ENCODE assay signal across 11 cellular contexts in the genomic region with DNA sequence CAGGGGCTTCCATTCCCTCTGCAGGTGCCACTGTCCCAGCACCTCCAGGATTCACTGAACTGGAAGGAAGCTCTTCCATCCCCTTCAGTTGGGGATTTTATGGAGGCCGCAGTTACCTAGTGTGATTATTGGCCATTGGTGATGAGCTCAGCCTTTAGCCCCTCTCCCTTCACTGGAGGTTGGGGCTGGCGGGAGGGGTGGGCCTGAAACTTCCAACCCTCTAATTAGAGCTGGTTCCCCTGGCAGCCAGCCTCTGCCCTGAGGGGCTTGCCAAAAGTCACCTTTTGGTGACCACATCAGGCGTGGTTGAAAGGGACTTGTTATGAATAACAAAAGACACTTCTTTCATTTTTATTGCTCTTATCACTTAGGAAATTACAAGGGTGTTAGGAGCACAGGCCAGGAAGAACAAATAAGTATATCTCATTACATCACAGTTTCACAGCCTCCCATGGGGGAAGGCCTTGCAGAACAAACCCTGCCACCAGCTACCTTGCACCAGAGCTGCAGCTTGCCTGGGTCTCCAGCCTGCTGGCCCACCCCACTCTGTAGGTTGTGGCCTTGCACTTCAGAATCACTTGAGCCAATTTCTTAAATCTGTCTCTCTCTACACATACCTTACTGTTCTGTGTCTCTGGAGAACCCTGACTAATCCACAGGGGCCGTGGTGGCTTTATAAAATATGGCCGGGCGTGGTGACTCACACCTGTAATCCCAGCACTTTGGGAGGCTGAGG. TPM values are rescaled to one million over a fixed set of nuclear protein-coding genes. Genes with fewer than 3 reads are reported as not detected.
DNase-seq lines count a peak whose midpoint lies in the region; ATAC-seq and TF ChIP-seq lines count a peak whose summit lies in the region.
"Had no signal": no experiment of that assay in that cellular context is flagged by ENCODE, and none has a peak within 500 bp of the region (broad histone marks: within the 10 kb centered on the region; RNA-seq: fewer than 3 reads in every experiment).

No MANE protein-coding gene starts in this region.

- H3K27ac Mint-ChIP-seq in CD8-positive, alpha-beta T cell: peak overlapping the region; percentile 27
- no peak overlapping the region; a peak in 1 of 7 replicates for H3K27ac Mint-ChIP-seq in H9
- peak overlapping the region; percentile 77 for H3K27ac Mint-ChIP-seq in MCF 10A (ENCODE audit: low read depth, unreplicated experiment)
- H3K27ac Mint-ChIP-seq: activated naive CD4-positive, alpha-beta T cell treated with anti-CD3 and anti-CD28 coated beads, Interleukin-2, amount 10 ng/mL, durations not matched to agents 7 days and 5 days had no signal

- no peak overlapping the region for H3K27ac ChIP-seq in CD8-positive, alpha-beta T cell (ENCODE audit: low read depth, low read length)
- no peak overlapping the region for H3K27ac ChIP-seq in H9 (ENCODE audit: insufficient read length, low read depth, low read length)
- H3K27ac ChIP-seq: SJSA1 had no signal

- no peak overlapping the region for H2BK5ac ChIP-seq in H9 (ENCODE audit: insufficient read length, low read length)

- H3K4me2 ChIP-seq in H9 (ENCODE audit: insufficient read depth, insufficient read length, low read length): no peak overlapping the region

- no peak for ATAC-seq in CD8-positive, alpha-beta T cell
- no peak for ATAC-seq in GM18867 (IDR thresholded peaks at IDR 0.05; ENCODE audit: unreplicated experiment)
- no peak for ATAC-seq in GM18858 (IDR thresholded peaks at IDR 0.05; ENCODE audit: unreplicated experiment)

- H3K36me3 ChIP-seq in CD8-positive, alpha-beta T cell (ENCODE audit: insufficient read depth, low read length): no peaks in the 10 kb centered on the region
- H3K36me3 ChIP-seq in mucosa of stomach (ENCODE audit: control insufficient read depth, insufficient read depth, low read length): no peaks in the 10 kb centered on the region

- H2BK12ac ChIP-seq in H9 (ENCODE audit: insufficient read length, low read depth, low read length): no peak overlapping the region

- no peak overlapping the region for H2BK120ac ChIP-seq in H9 (ENCODE audit: low read depth, low read length, poor library complexity, severe bottlenecking)

- peaks cover 72% of the 10 kb centered on the region for H3K4me1 Mint-ChIP-seq in CD8-positive, alpha-beta T cell (ENCODE audit: low read depth)
- H3K4me1 Mint-ChIP-seq in H9 (peaks cover 27 to 34% of the 10 kb centered on the region in 2 experiments), MCF 10A (ENCODE audit: insufficient read depth, unreplicated experiment) (peaks cover 37% of the 10 kb centered on the region)

- no peaks in the 10 kb centered on the region for H3K27me3 ChIP-seq in CD8-positive, alpha-beta T cell (ENCODE audit: insufficient read depth, low read length)
- no peaks in the 10 kb centered on the region for H3K27me3 ChIP-seq in H9 (ENCODE audit: insufficient read depth, low read length)
- H3K27me3 ChIP-seq in mucosa of stomach (ENCODE audit: control insufficient read depth, insufficient read depth, low read length): no peaks in the 10 kb centered on the region
- H3K27me3 ChIP-seq: SJSA1 had no signal

- no peaks in the 10 kb centered on the region for H3K9me3 ChIP-seq in CD8-positive, alpha-beta T cell (ENCODE audit: low read length)
- H3K9me3 ChIP-seq in H9 (ENCODE audit: control insufficient read depth, low read depth, low read length) (no peaks in the 10 kb centered on the region), mucosa of stomach (ENCODE audit: control insufficient read depth, low read length) (no peaks in the 10 kb centered on the region)

- intact Hi-C loops in CD8-positive, alpha-beta T cell (cut with DNase I, micrococcal nuclease): loop anchor here in 1 of 2 experiments (5.0 to 10.0 kb wide), 2 partner anchors 106 to 372 kb away; partner anchors contain the start of gene NANP
- intact Hi-C loops in MCF 10A (cut with micrococcal nuclease): loop anchor here (5.0 kb wide), 1 partner anchor 144 kb away; no protein-coding TSS in a partner anchor

- no peaks in the 10 kb centered on the region for H3K79me1 ChIP-seq in H9 (ENCODE audit: insufficient read depth, low read depth, low read length, poor library complexity, severe bottlenecking)

- TF ChIP-seq CTCF in CD8-positive, alpha-beta T cell (IDR thresholded peaks at IDR 0.05): no peak
- TF ChIP-seq CTCF in H9 (conservative IDR thresholded peaks at IDR 0.05) (no peak), MCF 10A (IDR thresholded peaks at IDR 0.05; ENCODE audit: unreplicated experiment) (no peak)

- H4K5ac ChIP-seq in H9 (ENCODE audit: insufficient read length, low read depth, low read length): no peak overlapping the region

- H4K20me1 ChIP-seq in H9 (ENCODE audit: control insufficient read depth, insufficient read depth, insufficient read length): no peaks in the 10 kb centered on the region

- H3K9ac ChIP-seq in H9 (ENCODE audit: extremely low read depth, insufficient read length, low read length) (no peak overlapping the region), mucosa of stomach (ENCODE audit: low read length) (peak overlapping the region; percentile 48)

- peaks cover 31% of the 10 kb centered on the region for H3K36me3 Mint-ChIP-seq in CD8-positive, alpha-beta T cell
- H3K36me3 Mint-ChIP-seq in H9 (ENCODE audit: insufficient read depth in 1 of 3, low read depth in 3 of 3) (peaks cover 4 to 12% (median 4%) of the 10 kb centered on the region in 3 experiments; a peak in 4 of 7 replicates), MCF 10A (ENCODE audit: insufficient read depth, unreplicated experiment) (peaks cover 73% of the 10 kb centered on the region)

- CTCF ChIA-PET in CD8-positive, alpha-beta T cell (lab: Charles Lee): no interaction called here
- CTCF ChIA-PET in MCF 10A (lab: Yijun Ruan, JAX): interaction anchor here (0.6 to 4.4 kb wide), 13 partner anchors 17 to 261 kb away, joined by 3 to 27 read pairs (median 5); no protein-coding TSS in a partner anchor

- H3K79me2 ChIP-seq in H9 (ENCODE audit: insufficient read depth, low read length): peaks cover 7% of the 10 kb centered on the region; the same call in 1 of the 2 replicates

- H3K18ac ChIP-seq in H9 (ENCODE audit: insufficient read length, low read depth, low read length): no peak overlapping the region

- no peak overlapping the region for H2BK20ac ChIP-seq in H9 (ENCODE audit: low read depth, low read length, poor library complexity, severe bottlenecking)

- H3K9me3 Mint-ChIP-seq in CD8-positive, alpha-beta T cell: no peaks in the 10 kb centered on the region
- no peaks in the 10 kb centered on the region for H3K9me3 Mint-ChIP-seq in H9
- no peaks in the 10 kb centered on the region for H3K9me3 Mint-ChIP-seq in MCF 10A (ENCODE audit: unreplicated experiment)
- H3K9me3 Mint-ChIP-seq: activated naive CD4-positive, alpha-beta T cell treated with anti-CD3 and anti-CD28 coated beads, Interleukin-2, amount 10 ng/mL, durations not matched to agents 7 days and 5 days had no signal

- POLR2A ChIA-PET in CD8-positive, alpha-beta T cell (lab: Charles Lee): no interaction called here
- POLR2A ChIA-PET in MCF 10A (lab: Yijun Ruan, JAX): interaction anchor here (0.6 to 15.4 kb wide), 15 partner anchors 10 to 260 kb away, joined by 4 to 517 read pairs (median 9); partner anchors contain the start of genes APMAP, ENTPD6 and GINS1

- no peak overlapping the region for H4K91ac ChIP-seq in H9 (ENCODE audit: insufficient read length, low read depth, low read length)

- H3K4me1 ChIP-seq in CD8-positive, alpha-beta T cell (ENCODE audit: insufficient read depth, low read length): peaks cover 22% of the 10 kb centered on the region
- H3K4me1 ChIP-seq in H9 (ENCODE audit: insufficient read depth, low read length): no peaks in the 10 kb centered on the region
- H3K4me1 ChIP-seq in mucosa of stomach (ENCODE audit: control insufficient read depth, insufficient read depth, low read length): peaks cover 62% of the 10 kb centered on the region

- H2BK15ac ChIP-seq in H9 (ENCODE audit: low read depth, low read length): no peak overlapping the region

- H3T11ph ChIP-seq in H9 (ENCODE audit: low read length): no peak overlapping the region

- H3K14ac ChIP-seq in H9 (ENCODE audit: insufficient read depth, low read length): no peak overlapping the region

- BruUV-seq in MCF 10A (replicated peaks; lab: Mats Ljungman, UMichigan): no TSS peak

- no peaks in the 10 kb centered on the region for H3K27me3 Mint-ChIP-seq in CD8-positive, alpha-beta T cell (ENCODE audit: low read depth)
- H3K27me3 Mint-ChIP-seq in H9 (ENCODE audit: low read depth) (no peaks in the 10 kb centered on the region), MCF 10A (ENCODE audit: insufficient read depth, unreplicated experiment) (no peaks in the 10 kb centered on the region)

- H4K8ac ChIP-seq in H9 (replicated peaks; ENCODE audit: insufficient read length, low read depth, low read length): no peak overlapping the region

- DNase-seq in CD8-positive, alpha-beta T cell: peak in 1 of 7 experiments; percentile 42
- DNase-seq in H9 (peak; percentile 21), MCF 10A (ENCODE audit: unreplicated experiment) (no peak), SIG-M5 treated with dmso at 0.1 percent for 504 hours (lab: John Stamatoyannopoulos, UW; ENCODE audit: unreplicated experiment) (no peak)
- DNase-seq: activated CD4-positive, alpha-beta T cell treated with anti-CD3 and anti-CD28 coated beads for 4 hours; activated naive CD4-positive, alpha-beta T cell treated with anti-CD3 and anti-CD28 coated beads, Interleukin-2, amount 10 ng/mL, durations not matched to agents 7 days and 5 days; NCI-H345 had no signal

- H3K56ac ChIP-seq in H9 (ENCODE audit: insufficient read length, low read depth, low read length): no peak overlapping the region

- no peak overlapping the region for H2AFZ ChIP-seq in H9 (ENCODE audit: low read length)

- no CpG with 5 or more reads among the region's 6 CpGs for WGBS in H9 (ENCODE audit: extremely low coverage, insufficient read length, low lambda C conversion rate)

- no peak overlapping the region for H3K23ac ChIP-seq in H9 (ENCODE audit: insufficient read length, low read depth, low read length)

- H2AK5ac ChIP-seq in H9 (ENCODE audit: insufficient read length, low read length): no peak overlapping the region

- no peak overlapping the region for H3K4me3 ChIP-seq in CD8-positive, alpha-beta T cell (ENCODE audit: low read depth, low read length)
- no peak overlapping the region for H3K4me3 ChIP-seq in mucosa of stomach (ENCODE audit: low read length)
- H3K4me3 ChIP-seq: SJSA1 had no signal

- H3K4ac ChIP-seq in H9 (ENCODE audit: low read depth, low read length): no peak overlapping the region

- H3K4me3 Mint-ChIP-seq in CD8-positive, alpha-beta T cell: no peak overlapping the region
- H3K4me3 Mint-ChIP-seq in H9 (no peak overlapping the region), MCF 10A (ENCODE audit: unreplicated experiment) (peak overlapping the region; percentile 93)
- H3K4me3 Mint-ChIP-seq: activated naive CD4-positive, alpha-beta T cell treated with anti-CD3 and anti-CD28 coated beads, Interleukin-2, amount 10 ng/mL, durations not matched to agents 7 days and 5 days had no signal

- H3K23me2 ChIP-seq in H9 (ENCODE audit: insufficient read length, low read depth, low read length, poor library complexity, severe bottlenecking): no peaks in the 10 kb centered on the region

RNA-seq across cellular contexts. Expression of gene PYGB, which starts 5.0 kb away (rescaled TPM):
- 10 to 100 TPM; 35.2 to 39.2 TPM for total RNA-seq in CD8-positive, alpha-beta T cell
- total RNA-seq in H9 (2021) (46.9 TPM in 2 replicates), MCF 10A (2022) (375 and 435 TPM in 2 replicates)

RNA-seq across cellular contexts. Expression of gene ENTPD6, which starts 57.3 kb away (rescaled TPM):
- total RNA-seq in CD8-positive, alpha-beta T cell: 10 to 100 TPM; 62.4 to 70.1 TPM
- total RNA-seq in H9 (2021) (51.4 and 57.4 TPM in 2 replicates), MCF 10A (2022) (98.0 and 99.5 TPM in 2 replicates)

Comparison
In these comparisons a context has a peak if more than half of its experiments do, and no peak if none do; other contexts are left out.
1. H3K27ac Mint-ChIP-seq: peak in CD8-positive, alpha-beta T cell (single experiment) and MCF 10A (single experiment); none in H9 (0 of 3).